Comparison of ENCODE assay signal across 1 cellular context in genomic region chr11:18395735-18396504, GRCh38.
TF ChIP-seq lines count a peak whose summit lies in the region.

No MANE protein-coding gene starts in this region.

TF ChIP-seq in GM12878, 131 proteins besides CTCF, POLR2A, EP300 and RAD21 (continued from another document and continues in another):
- no peak for TF ChIP-seq ZBTB11 (CRISPR knock-in tag; IDR thresholded peaks at IDR 0.05)
- TF ChIP-seq MTA3 (IDR thresholded peaks at IDR 0.05; ENCODE audit: borderline replicate concordance, low read length), result no peak
- TF ChIP-seq YBX1 (IDR thresholded peaks at IDR 0.05), result no peak
- no peak for TF ChIP-seq JUNB (IDR thresholded peaks at IDR 0.05)
- peak in 1 of 2 experiments; percentile 13; a peak in 1 of 4 replicates for TF ChIP-seq BHLHE40 (IDR thresholded peaks at IDR 0.05; ENCODE audit: borderline replicate concordance in 1 of 2, low read depth in 2 of 2, low read length in 1 of 2)
- peak; percentile 70 for TF ChIP-seq IKZF1 (conservative IDR thresholded peaks at IDR 0.05)
- TF ChIP-seq SREBF1 (IDR thresholded peaks at IDR 0.05; ENCODE audit: low read length), result no peak
- TF ChIP-seq, protein P1, sequence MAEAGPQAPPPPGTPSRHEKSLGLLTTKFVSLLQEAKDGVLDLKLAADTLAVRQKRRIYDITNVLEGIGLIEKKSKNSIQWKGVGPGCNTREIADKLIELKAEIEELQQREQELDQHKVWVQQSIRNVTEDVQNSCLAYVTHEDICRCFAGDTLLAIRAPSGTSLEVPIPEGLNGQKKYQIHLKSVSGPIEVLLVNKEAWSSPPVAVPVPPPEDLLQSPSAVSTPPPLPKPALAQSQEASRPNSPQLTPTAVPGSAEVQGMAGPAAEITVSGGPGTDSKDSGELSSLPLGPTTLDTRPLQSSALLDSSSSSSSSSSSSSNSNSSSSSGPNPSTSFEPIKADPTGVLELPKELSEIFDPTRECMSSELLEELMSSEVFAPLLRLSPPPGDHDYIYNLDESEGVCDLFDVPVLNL (IDR thresholded peaks at IDR 0.05; ENCODE audit: low read depth, low read length), result peak; percentile 53; the same call in 1 of the 2 replicates
- no peak for TF ChIP-seq ZBTB33 (IDR thresholded peaks at IDR 0.05)
- no peak for TF ChIP-seq SUZ12 (IDR thresholded peaks at IDR 0.05; ENCODE audit: unreplicated experiment)
- 0 out of 2 replicates have a peak, but pooled peaks have one; percentile 29 for TF ChIP-seq ESRRA (IDR thresholded peaks at IDR 0.05; ENCODE audit: low read length)
- TF ChIP-seq YY1 (IDR thresholded peaks at IDR 0.05; ENCODE audit: low read depth, low read length), result 0 out of 2 replicates have a peak, but pooled peaks have one; percentile 7
- TF ChIP-seq GATAD2B (conservative IDR thresholded peaks at IDR 0.05; ENCODE audit: low read depth), result no peak
- TF ChIP-seq PRDM15 (CRISPR knock-in tag; IDR thresholded peaks at IDR 0.05), result no peak
- no peak for TF ChIP-seq BCL3 (IDR thresholded peaks at IDR 0.05; ENCODE audit: borderline replicate concordance, insufficient read depth, low read depth, low read length, poor library complexity, severe bottlenecking)
- TF ChIP-seq SREBF2 (IDR thresholded peaks at IDR 0.05; ENCODE audit: low read length), result no peak
- TF ChIP-seq MXI1 (IDR thresholded peaks at IDR 0.05; ENCODE audit: low read depth, low read length), result peak; percentile 58
- TF ChIP-seq ZNF592 (IDR thresholded peaks at IDR 0.05), result no peak
- no peak for TF ChIP-seq CHD1 (IDR thresholded peaks at IDR 0.05; ENCODE audit: low read depth, low read length)
- TF ChIP-seq, protein P2, sequence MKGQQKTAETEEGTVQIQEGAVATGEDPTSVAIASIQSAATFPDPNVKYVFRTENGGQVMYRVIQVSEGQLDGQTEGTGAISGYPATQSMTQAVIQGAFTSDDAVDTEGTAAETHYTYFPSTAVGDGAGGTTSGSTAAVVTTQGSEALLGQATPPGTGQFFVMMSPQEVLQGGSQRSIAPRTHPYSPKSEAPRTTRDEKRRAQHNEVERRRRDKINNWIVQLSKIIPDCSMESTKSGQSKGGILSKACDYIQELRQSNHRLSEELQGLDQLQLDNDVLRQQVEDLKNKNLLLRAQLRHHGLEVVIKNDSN (IDR thresholded peaks at IDR 0.05; ENCODE audit: borderline replicate concordance, extremely low read length, insufficient read depth, low read depth, low read length), result no peak
- TF ChIP-seq, protein P3, sequence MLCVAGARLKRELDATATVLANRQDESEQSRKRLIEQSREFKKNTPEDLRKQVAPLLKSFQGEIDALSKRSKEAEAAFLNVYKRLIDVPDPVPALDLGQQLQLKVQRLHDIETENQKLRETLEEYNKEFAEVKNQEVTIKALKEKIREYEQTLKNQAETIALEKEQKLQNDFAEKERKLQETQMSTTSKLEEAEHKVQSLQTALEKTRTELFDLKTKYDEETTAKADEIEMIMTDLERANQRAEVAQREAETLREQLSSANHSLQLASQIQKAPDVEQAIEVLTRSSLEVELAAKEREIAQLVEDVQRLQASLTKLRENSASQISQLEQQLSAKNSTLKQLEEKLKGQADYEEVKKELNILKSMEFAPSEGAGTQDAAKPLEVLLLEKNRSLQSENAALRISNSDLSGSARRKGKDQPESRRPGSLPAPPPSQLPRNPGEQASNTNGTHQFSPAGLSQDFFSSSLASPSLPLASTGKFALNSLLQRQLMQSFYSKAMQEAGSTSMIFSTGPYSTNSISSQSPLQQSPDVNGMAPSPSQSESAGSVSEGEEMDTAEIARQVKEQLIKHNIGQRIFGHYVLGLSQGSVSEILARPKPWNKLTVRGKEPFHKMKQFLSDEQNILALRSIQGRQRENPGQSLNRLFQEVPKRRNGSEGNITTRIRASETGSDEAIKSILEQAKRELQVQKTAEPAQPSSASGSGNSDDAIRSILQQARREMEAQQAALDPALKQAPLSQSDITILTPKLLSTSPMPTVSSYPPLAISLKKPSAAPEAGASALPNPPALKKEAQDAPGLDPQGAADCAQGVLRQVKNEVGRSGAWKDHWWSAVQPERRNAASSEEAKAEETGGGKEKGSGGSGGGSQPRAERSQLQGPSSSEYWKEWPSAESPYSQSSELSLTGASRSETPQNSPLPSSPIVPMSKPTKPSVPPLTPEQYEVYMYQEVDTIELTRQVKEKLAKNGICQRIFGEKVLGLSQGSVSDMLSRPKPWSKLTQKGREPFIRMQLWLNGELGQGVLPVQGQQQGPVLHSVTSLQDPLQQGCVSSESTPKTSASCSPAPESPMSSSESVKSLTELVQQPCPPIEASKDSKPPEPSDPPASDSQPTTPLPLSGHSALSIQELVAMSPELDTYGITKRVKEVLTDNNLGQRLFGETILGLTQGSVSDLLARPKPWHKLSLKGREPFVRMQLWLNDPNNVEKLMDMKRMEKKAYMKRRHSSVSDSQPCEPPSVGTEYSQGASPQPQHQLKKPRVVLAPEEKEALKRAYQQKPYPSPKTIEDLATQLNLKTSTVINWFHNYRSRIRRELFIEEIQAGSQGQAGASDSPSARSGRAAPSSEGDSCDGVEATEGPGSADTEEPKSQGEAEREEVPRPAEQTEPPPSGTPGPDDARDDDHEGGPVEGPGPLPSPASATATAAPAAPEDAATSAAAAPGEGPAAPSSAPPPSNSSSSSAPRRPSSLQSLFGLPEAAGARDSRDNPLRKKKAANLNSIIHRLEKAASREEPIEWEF (IDR thresholded peaks at IDR 0.05; ENCODE audit: insufficient replicate concordance, low read depth, low read length), result no peak
- no peak for TF ChIP-seq FOS (IDR thresholded peaks at IDR 0.05; ENCODE audit: borderline replicate concordance, extremely low read depth, insufficient read length)
- no peak for TF ChIP-seq EED (IDR thresholded peaks at IDR 0.05; ENCODE audit: low read depth)
- no peak for TF ChIP-seq ATF7 (IDR thresholded peaks at IDR 0.05; ENCODE audit: low read depth)
- TF ChIP-seq TARDBP (IDR thresholded peaks at IDR 0.05; ENCODE audit: borderline replicate concordance), result no peak
- TF ChIP-seq MAX (IDR thresholded peaks at IDR 0.05; ENCODE audit: low read depth, low read length), result no peak
- no peak for TF ChIP-seq GABPA (IDR thresholded peaks at IDR 0.05; ENCODE audit: low read depth)
- no peak for TF ChIP-seq CHD4 (IDR thresholded peaks at IDR 0.05)
- TF ChIP-seq MEF2B (IDR thresholded peaks at IDR 0.05; ENCODE audit: partially characterized antibody, poor library complexity, severe bottlenecking), result no peak
- TF ChIP-seq POLR2AphosphoS2 (IDR thresholded peaks at IDR 0.05; ENCODE audit: low read depth, low read length), result peak; percentile 83
- TF ChIP-seq, protein P4, sequence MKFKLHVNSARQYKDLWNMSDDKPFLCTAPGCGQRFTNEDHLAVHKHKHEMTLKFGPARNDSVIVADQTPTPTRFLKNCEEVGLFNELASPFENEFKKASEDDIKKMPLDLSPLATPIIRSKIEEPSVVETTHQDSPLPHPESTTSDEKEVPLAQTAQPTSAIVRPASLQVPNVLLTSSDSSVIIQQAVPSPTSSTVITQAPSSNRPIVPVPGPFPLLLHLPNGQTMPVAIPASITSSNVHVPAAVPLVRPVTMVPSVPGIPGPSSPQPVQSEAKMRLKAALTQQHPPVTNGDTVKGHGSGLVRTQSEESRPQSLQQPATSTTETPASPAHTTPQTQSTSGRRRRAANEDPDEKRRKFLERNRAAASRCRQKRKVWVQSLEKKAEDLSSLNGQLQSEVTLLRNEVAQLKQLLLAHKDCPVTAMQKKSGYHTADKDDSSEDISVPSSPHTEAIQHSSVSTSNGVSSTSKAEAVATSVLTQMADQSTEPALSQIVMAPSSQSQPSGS (IDR thresholded peaks at IDR 0.05; ENCODE audit: low read length), result no peak
